Comparison of ENCODE assay signal across 8 cellular contexts in genomic region chr7:51141451-51141971, GRCh38.
DNase-seq lines count a peak whose midpoint lies in the region; ATAC-seq and TF ChIP-seq lines count a peak whose summit lies in the region.

No MANE protein-coding gene starts in this region.

- no peaks in the 10 kb centered on the region for H3K4me1 ChIP-seq in breast epithelium
- no peaks in the 10 kb centered on the region for H3K4me1 ChIP-seq in testis

- WGBS in testis, 2 donors, result 38 to 41% methylated on average over 4 of the region's 4 CpGs

- no peaks in the 10 kb centered on the region for H3K27me3 ChIP-seq in breast epithelium
- no peaks in the 10 kb centered on the region for H3K27me3 ChIP-seq in testis

- TF ChIP-seq POLR2A in breast epithelium (IDR thresholded peaks at IDR 0.05) (no peak), testis (IDR thresholded peaks at IDR 0.05) (no peak)

- H3K27ac ChIP-seq in breast epithelium (peak overlapping the region; percentile 64 to 77), testis (no peak overlapping the region)

- DNase-seq in NCI-H1105 treated with DMSO at 0.1 percent for 48 hours (lab: John Stamatoyannopoulos, UW) (peak; percentile 20), NCI-H1105 (lab: John Stamatoyannopoulos, UW) (no peak), NCI-H146 treated with DMSO at 0.1 percent for 48 hours (lab: John Stamatoyannopoulos, UW; ENCODE audit: unreplicated experiment) (peak; percentile 15), breast epithelium (ENCODE audit: low spot score in 2 of 2) (no peak), left kidney (ENCODE audit: low read depth, low spot score) (peak; percentile 58), testis (no peak)

- ATAC-seq in GM18502 (IDR thresholded peaks at IDR 0.05; ENCODE audit: poor library complexity, unreplicated experiment) (no peak), GM18873 (IDR thresholded peaks at IDR 0.05; ENCODE audit: low FRiP score, unreplicated experiment) (no peak)

- H3K4me3 ChIP-seq in breast epithelium, result no peak overlapping the region
- H3K4me3 ChIP-seq in testis, result no peak overlapping the region

- intact Hi-C loops in breast epithelium (cut with DNase I; ENCODE audit: low total_unique reads), result loop anchor here (10.0 kb wide), 1 partner anchor 67 kb away; no protein-coding TSS in a partner anchor
- intact Hi-C loops in testis (cut with DNase I; ENCODE audit: low total_unique reads), result no loop called here

- H3K36me3 ChIP-seq in breast epithelium (no peaks in the 10 kb centered on the region), testis (ENCODE audit: low read depth, missing control alignments) (no peaks in the 10 kb centered on the region)

- TF ChIP-seq CTCF in breast epithelium (IDR thresholded peaks at IDR 0.05) (peak in 2 of 3 donors; percentile 37 to 43), testis (IDR thresholded peaks at IDR 0.05) (peak in 1 of 3 experiments; percentile 20)

- H3K9me3 ChIP-seq in breast epithelium, result no peaks in the 10 kb centered on the region
- no peaks in the 10 kb centered on the region for H3K9me3 ChIP-seq in testis

Comparison
In these comparisons a context has a peak if more than half of its experiments do, and no peak if none do; other contexts are left out.
1. DNase-seq: peak in NCI-H1105 treated with DMSO at 0.1 percent for 48 hours (single experiment), NCI-H146 treated with DMSO at 0.1 percent for 48 hours (single experiment) and left kidney (single experiment); none in NCI-H1105 (single experiment), breast epithelium (0 of 2) and testis (single experiment).
2. H3K27ac ChIP-seq: peak in breast epithelium (2 of 2); none in testis (0 of 2).